1 cellular context compared by ENCODE assay signal in genomic region chr1:154749078-154749760, GRCh38.
TF ChIP-seq lines count a peak whose summit lies in the region.

No MANE protein-coding gene starts in this region.

TF ChIP-seq in IMR-90, 13 proteins besides CTCF, POLR2A, EP300 and RAD21:
- TF ChIP-seq RCOR1 (IDR thresholded peaks at IDR 0.05; ENCODE audit: insufficient replicate concordance, low read length) (no peak), RFX5 (IDR thresholded peaks at IDR 0.05; ENCODE audit: low read depth, low read length) (no peak), SMC3 (IDR thresholded peaks at IDR 0.05; ENCODE audit: low read depth, low read length) (peak; percentile 34), USF2 (IDR thresholded peaks at IDR 0.05; ENCODE audit: low read depth, low read length) (no peak), MAFK (IDR thresholded peaks at IDR 0.05; ENCODE audit: low read depth, low read length) (no peak), FOS (IDR thresholded peaks at IDR 0.05; ENCODE audit: low read depth, low read length) (no peak), MAZ (IDR thresholded peaks at IDR 0.05; ENCODE audit: borderline replicate concordance, low read depth, low read length) (no peak)
